13 cellular contexts compared by ENCODE assay signal in genomic region chr3:172305552-172305951, GRCh38.
DNase-seq lines count a peak whose midpoint lies in the region; ATAC-seq, FAIRE-seq and TF ChIP-seq lines count a peak whose summit lies in the region.
"Had no signal": no experiment of that assay in that cellular context is flagged by ENCODE, and none has a peak within 500 bp of the region (broad histone marks: within the 10 kb centered on the region; RNA-seq: fewer than 3 reads in every experiment).

No MANE protein-coding gene starts in this region.

- H3K4me1 ChIP-seq in astrocyte (ENCODE audit: insufficient read depth, low read length) (peaks cover 24% of the 10 kb centered on the region), hepatocyte (ENCODE audit: insufficient read depth) (peaks cover 22% of the 10 kb centered on the region), stomach (peaks cover 0 to 21% (median 16%) of the 10 kb centered on the region in 4 donors)

- H3K9me3 ChIP-seq in astrocyte (ENCODE audit: insufficient read depth, low read depth, low read length) = no peaks in the 10 kb centered on the region
- H3K9me3 ChIP-seq in hepatocyte (ENCODE audit: low read depth) = no peaks in the 10 kb centered on the region
- H3K9me3 ChIP-seq in stomach = no peaks in the 10 kb centered on the region

- H3K27ac Mint-ChIP-seq in HFFc6 (peak overlapping the region; percentile 33), astrocyte (ENCODE audit: unreplicated experiment) (no peak overlapping the region), mesothelial cell of epicardium (no peak overlapping the region)
- no peak overlapping the region for H3K27ac Mint-ChIP-seq in stimulated activated effector memory CD8-positive, alpha-beta T cell treated with anti-CD3 and anti-CD28 coated beads, Interleukin-12 subunit alpha, Interleukin-12 subunit beta, amount 100 ng/mL, for 72 hours
- H3K27ac Mint-ChIP-seq: activated naive CD8-positive, alpha-beta T cell treated with anti-CD3 and anti-CD28 coated beads, Interleukin-2, amount 50 U/mL, for 24 hours; endodermal cell; nephron progenitor cell; stimulated activated naive B cell treated with anti-CD40 and anti-IgM and Interleukin-4, amounts not matched to agents 10 μg/mL and 1 μg/mL and 100 μg/mL, for 72 hours; T-helper 2 cell treated with Interferon-gamma antibody and Interleukin-4, amounts not matched to agents 5 μg/mL and 100 μg/mL, for 36 hours had no signal

- no peak overlapping the region for H3K4me3 ChIP-seq in astrocyte (ENCODE audit: insufficient read depth, low read depth, low read length)
- no peak overlapping the region for H3K4me3 ChIP-seq in hepatocyte
- no peak overlapping the region for H3K4me3 ChIP-seq in stomach

- H3K36me3 ChIP-seq in astrocyte (ENCODE audit: insufficient read depth, low read length) (peaks cover 52% of the 10 kb centered on the region), hepatocyte (replicated peaks; ENCODE audit: insufficient read depth, low read depth) (no peaks in the 10 kb centered on the region), stomach (peaks cover 14 to 58% (median 49%) of the 10 kb centered on the region in 4 donors)

- TF ChIP-seq EP300 in stomach (IDR thresholded peaks at IDR 0.05) = no peak

- peak; percentile 71 for DNase-seq in HFFc6
- peak; percentile 76 for DNase-seq in astrocyte (ENCODE audit: low read depth)
- DNase-seq in hepatocyte (ENCODE audit: low spot score) = peak; percentile 74
- DNase-seq in stomach = no peak
- DNase-seq in mesothelial cell of epicardium (ENCODE audit: low spot score in 2 of 2, unreplicated experiment in 2 of 2) = no peak
- no peak for DNase-seq in stimulated activated effector memory CD8-positive, alpha-beta T cell treated with anti-CD3 and anti-CD28 coated beads, Interleukin-12 subunit alpha, Interleukin-12 subunit beta, amount 100 ng/mL, for 72 hours (ENCODE audit: low spot score in 2 of 2)
- DNase-seq: activated naive CD8-positive, alpha-beta T cell treated with anti-CD3 and anti-CD28 coated beads, Interleukin-2, amount 50 U/mL, for 24 hours; endodermal cell; nephron progenitor cell; stimulated activated naive B cell treated with anti-CD40 and anti-IgM and Interleukin-4, amounts not matched to agents 10 μg/mL and 1 μg/mL and 100 μg/mL, for 72 hours had no signal

- H3K27ac ChIP-seq in astrocyte (ENCODE audit: low read depth, low read length) = peak overlapping the region; percentile 26
- H3K27ac ChIP-seq in hepatocyte = peak overlapping the region; percentile 82
- peak overlapping the region in 3 of 5 donors; percentile 9 to 35 (median 35) for H3K27ac ChIP-seq in stomach
- H3K27ac ChIP-seq: KMS-11 had no signal

- no peak overlapping the region; the same call in 1 of the 2 replicates for H3K4me3 Mint-ChIP-seq in HFFc6
- no peak overlapping the region for H3K4me3 Mint-ChIP-seq in astrocyte (ENCODE audit: unreplicated experiment)
- no peak overlapping the region for H3K4me3 Mint-ChIP-seq in mesothelial cell of epicardium
- no peak overlapping the region for H3K4me3 Mint-ChIP-seq in stimulated activated effector memory CD8-positive, alpha-beta T cell treated with anti-CD3 and anti-CD28 coated beads, Interleukin-12 subunit alpha, Interleukin-12 subunit beta, amount 100 ng/mL, for 72 hours
- H3K4me3 Mint-ChIP-seq: activated naive CD8-positive, alpha-beta T cell treated with anti-CD3 and anti-CD28 coated beads, Interleukin-2, amount 50 U/mL, for 24 hours; endodermal cell; nephron progenitor cell; stimulated activated naive B cell treated with anti-CD40 and anti-IgM and Interleukin-4, amounts not matched to agents 10 μg/mL and 1 μg/mL and 100 μg/mL, for 72 hours; T-helper 2 cell treated with Interferon-gamma antibody and Interleukin-4, amounts not matched to agents 5 μg/mL and 100 μg/mL, for 36 hours had no signal

- H3K79me2 ChIP-seq in astrocyte (ENCODE audit: insufficient read depth, low read length) = peaks cover 19% of the 10 kb centered on the region
- peaks cover 4% of the 10 kb centered on the region for H3K79me2 ChIP-seq in hepatocyte

- H3K27me3 Mint-ChIP-seq in HFFc6 (ENCODE audit: insufficient read depth) = peaks cover 2% of the 10 kb centered on the region
- H3K27me3 Mint-ChIP-seq in astrocyte (ENCODE audit: low read depth, unreplicated experiment) = no peaks in the 10 kb centered on the region
- H3K27me3 Mint-ChIP-seq in mesothelial cell of epicardium (ENCODE audit: low read depth) = no peaks in the 10 kb centered on the region
- H3K27me3 Mint-ChIP-seq: activated naive CD8-positive, alpha-beta T cell treated with anti-CD3 and anti-CD28 coated beads, Interleukin-2, amount 50 U/mL, for 24 hours; stimulated activated naive B cell treated with anti-CD40 and anti-IgM and Interleukin-4, amounts not matched to agents 10 μg/mL and 1 μg/mL and 100 μg/mL, for 72 hours had no signal

- H4K20me1 ChIP-seq in astrocyte (ENCODE audit: insufficient read depth, low read length) (peaks cover 52% of the 10 kb centered on the region), hepatocyte (ENCODE audit: insufficient read depth, poor library complexity, severe bottlenecking) (no peaks in the 10 kb centered on the region)

- FAIRE-seq in astrocyte (lab: Jason Lieb, UNC) = no peak

- WGBS in hepatocyte (ENCODE audit: low lambda C conversion rate, missing lambda C conversion rate) = 84% methylated on average over 2 of the region's 2 CpGs
- 59 to 88% (median 76%) methylated on average over 2 of the region's 2 CpGs for WGBS in stomach, 5 donors

- no peaks in the 10 kb centered on the region for H3K9me2 ChIP-seq in hepatocyte (replicated peaks; ENCODE audit: insufficient read depth)

- H3K36me3 Mint-ChIP-seq in HFFc6 (ENCODE audit: low read depth) (peaks cover 57% of the 10 kb centered on the region), astrocyte (ENCODE audit: low read depth, unreplicated experiment) (peaks cover 28% of the 10 kb centered on the region), mesothelial cell of epicardium (peaks cover 52% of the 10 kb centered on the region)
- H3K36me3 Mint-ChIP-seq in stimulated activated effector memory CD8-positive, alpha-beta T cell treated with anti-CD3 and anti-CD28 coated beads, Interleukin-12 subunit alpha, Interleukin-12 subunit beta, amount 100 ng/mL, for 72 hours = peaks cover 45% of the 10 kb centered on the region

- H3K4me2 ChIP-seq in astrocyte (ENCODE audit: low read length) = peak overlapping the region; percentile 24
- peak overlapping the region; percentile 34 for H3K4me2 ChIP-seq in hepatocyte
- H3K4me2 ChIP-seq: KMS-11 had no signal

- no peak for TF ChIP-seq POLR2A in stomach (IDR thresholded peaks at IDR 0.05)

- intact Hi-C loops in stomach (cut with DNase I; ENCODE audit: low total_unique reads) = no loop called here

- TF ChIP-seq CTCF in HFFc6 (IDR thresholded peaks at IDR 0.05) = no peak
- TF ChIP-seq CTCF in astrocyte (IDR thresholded peaks at IDR 0.05; ENCODE audit: insufficient read depth, low read depth, low read length) = no peak
- no peak for TF ChIP-seq CTCF in hepatocyte (IDR thresholded peaks at IDR 0.05; ENCODE audit: poor library complexity)
- no peak for TF ChIP-seq CTCF in stomach (IDR thresholded peaks at IDR 0.05)
- no peak for TF ChIP-seq CTCF in mesothelial cell of epicardium (IDR thresholded peaks at IDR 0.05; ENCODE audit: unreplicated experiment)

- no peak for ATAC-seq in GM18498 (IDR thresholded peaks at IDR 0.05; ENCODE audit: unreplicated experiment)
- ATAC-seq in stimulated activated effector memory CD8-positive, alpha-beta T cell treated with anti-CD3 and anti-CD28 coated beads, Interleukin-12 subunit alpha, Interleukin-12 subunit beta, amount 100 ng/mL, for 72 hours = no peak
- ATAC-seq: activated naive CD8-positive, alpha-beta T cell treated with anti-CD3 and anti-CD28 coated beads, Interleukin-2, amount 50 U/mL, for 24 hours; stimulated activated naive B cell treated with anti-CD40 and anti-IgM and Interleukin-4, amounts not matched to agents 10 μg/mL and 1 μg/mL and 100 μg/mL, for 72 hours had no signal

- no peak overlapping the region for H2AFZ ChIP-seq in astrocyte (ENCODE audit: low read depth, low read length)
- no peak overlapping the region for H2AFZ ChIP-seq in hepatocyte

- no peak overlapping the region for H3K9ac ChIP-seq in astrocyte (ENCODE audit: low read length)
- H3K9ac ChIP-seq: KMS-11 had no signal

- H3K27me3 ChIP-seq in astrocyte (ENCODE audit: insufficient read depth, low read length) (no peaks in the 10 kb centered on the region), hepatocyte (no peaks in the 10 kb centered on the region), stomach (no peaks in the 10 kb centered on the region)

- H3K9me3 Mint-ChIP-seq in HFFc6 = no peaks in the 10 kb centered on the region; the same call in 1 of the 2 replicates
- no peaks in the 10 kb centered on the region for H3K9me3 Mint-ChIP-seq in astrocyte (ENCODE audit: unreplicated experiment)
- no peaks in the 10 kb centered on the region for H3K9me3 Mint-ChIP-seq in mesothelial cell of epicardium
- no peaks in the 10 kb centered on the region for H3K9me3 Mint-ChIP-seq in stimulated activated effector memory CD8-positive, alpha-beta T cell treated with anti-CD3 and anti-CD28 coated beads, Interleukin-12 subunit alpha, Interleukin-12 subunit beta, amount 100 ng/mL, for 72 hours
- H3K9me3 Mint-ChIP-seq: activated naive CD8-positive, alpha-beta T cell treated with anti-CD3 and anti-CD28 coated beads, Interleukin-2, amount 50 U/mL, for 24 hours; endodermal cell; nephron progenitor cell; stimulated activated naive B cell treated with anti-CD40 and anti-IgM and Interleukin-4, amounts not matched to agents 10 μg/mL and 1 μg/mL and 100 μg/mL, for 72 hours; T-helper 2 cell treated with Interferon-gamma antibody and Interleukin-4, amounts not matched to agents 5 μg/mL and 100 μg/mL, for 36 hours had no signal

- H3K4me1 Mint-ChIP-seq in HFFc6 (ENCODE audit: low read depth) (peaks cover 52% of the 10 kb centered on the region), astrocyte (ENCODE audit: low read depth, unreplicated experiment) (peaks cover 39% of the 10 kb centered on the region), mesothelial cell of epicardium (peaks cover 5% of the 10 kb centered on the region)
- no peaks in the 10 kb centered on the region for H3K4me1 Mint-ChIP-seq in stimulated activated effector memory CD8-positive, alpha-beta T cell treated with anti-CD3 and anti-CD28 coated beads, Interleukin-12 subunit alpha, Interleukin-12 subunit beta, amount 100 ng/mL, for 72 hours
- H3K4me1 Mint-ChIP-seq: activated naive CD8-positive, alpha-beta T cell treated with anti-CD3 and anti-CD28 coated beads, Interleukin-2, amount 50 U/mL, for 24 hours; nephron progenitor cell; stimulated activated naive B cell treated with anti-CD40 and anti-IgM and Interleukin-4, amounts not matched to agents 10 μg/mL and 1 μg/mL and 100 μg/mL, for 72 hours had no signal

Comparison
In these comparisons a context has a peak if more than half of its experiments do, and no peak if none do; other contexts are left out.
1. DNase-seq: peak in HFFc6 (single experiment), astrocyte (single experiment) and hepatocyte (single experiment); none in stomach (single experiment), mesothelial cell of epicardium (0 of 2) and stimulated activated effector memory CD8-positive, alpha-beta T cell treated with anti-CD3 and anti-CD28 coated beads, Interleukin-12 subunit alpha, Interleukin-12 subunit beta, amount 100 ng/mL, for 72 hours (0 of 2).
2. H3K27ac ChIP-seq: peak in every context shown above with its lines; median percentile 82 in hepatocyte; 35 in stomach; 26 in astrocyte.